In the genomic region with DNA sequence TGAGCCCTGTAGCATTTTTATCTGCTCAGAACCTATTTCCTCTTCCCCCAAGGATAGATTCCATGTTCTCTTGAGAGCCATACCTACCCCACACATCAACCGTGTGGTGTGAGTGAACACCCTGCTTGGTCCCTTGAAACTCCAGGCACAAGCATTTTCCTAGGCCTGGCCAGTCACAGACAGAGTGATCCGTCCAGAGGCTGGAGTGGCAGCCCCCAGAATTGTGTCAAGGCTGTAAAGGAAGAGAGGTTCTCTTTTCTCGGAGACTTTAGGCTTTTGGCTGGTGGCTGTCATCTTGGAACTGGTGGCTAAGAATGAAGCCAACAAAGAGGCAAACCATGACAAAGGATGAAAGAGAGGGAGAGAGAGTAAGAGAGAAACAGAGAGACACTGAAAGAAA, we compare ENCODE assay signal across 22 cellular contexts.
"Had no signal": no experiment of that assay in that cellular context is flagged by ENCODE, and none has a peak within 500 bp of the region (broad histone marks: within the 10 kb centered on the region; RNA-seq: fewer than 3 reads in every experiment).

No MANE protein-coding gene starts in this region.

- H3K27ac Mint-ChIP-seq: activated CD4-positive, alpha-beta memory T cell treated with anti-CD3 and anti-CD28 coated beads, Interleukin-2, amount 10 ng/mL, durations not matched to agents 7 days and 5 days; activated CD8-positive, alpha-beta memory T cell treated with anti-CD3 and anti-CD28 coated beads, Interleukin-2, amount 10 ng/mL, durations not matched to agents 7 days and 5 days; activated naive CD4-positive, alpha-beta T cell treated with anti-CD3 and anti-CD28 coated beads, Interleukin-2, amount 10 ng/mL, durations not matched to agents 7 days and 5 days; activated naive CD8-positive, alpha-beta T cell had no signal

- H3K36me3 Mint-ChIP-seq: activated CD8-positive, alpha-beta memory T cell treated with anti-CD3 and anti-CD28 coated beads, Interleukin-2, amount 10 ng/mL, durations not matched to agents 7 days and 5 days; activated naive CD4-positive, alpha-beta T cell treated with anti-CD3 and anti-CD28 coated beads, Interleukin-2, amount 10 ng/mL, durations not matched to agents 7 days and 5 days; activated naive CD8-positive, alpha-beta T cell had no signal

- H3K36me3 ChIP-seq: ascending aorta, breast epithelium, WERI-Rb-1 had no signal

- H2AFZ ChIP-seq: PC-9 had no signal

- H3K4me3 ChIP-seq: ascending aorta, breast epithelium, PC-9 had no signal

- H3K27me3 ChIP-seq: ascending aorta, breast epithelium had no signal

- H3K4me2 ChIP-seq: PC-9 had no signal

- H3K27ac ChIP-seq: ascending aorta, breast epithelium, PC-9, RWPE1, WERI-Rb-1 had no signal

- H3K9me3 Mint-ChIP-seq: activated CD4-positive, alpha-beta memory T cell treated with anti-CD3 and anti-CD28 coated beads, Interleukin-2, amount 10 ng/mL, durations not matched to agents 7 days and 5 days; activated naive CD4-positive, alpha-beta T cell treated with anti-CD3 and anti-CD28 coated beads, Interleukin-2, amount 10 ng/mL, durations not matched to agents 7 days and 5 days had no signal

- H3K4me1 ChIP-seq: ascending aorta, breast epithelium had no signal

- H3K4me1 Mint-ChIP-seq: activated CD4-positive, alpha-beta memory T cell treated with anti-CD3 and anti-CD28 coated beads, Interleukin-2, amount 10 ng/mL, durations not matched to agents 7 days and 5 days; activated CD8-positive, alpha-beta memory T cell treated with anti-CD3 and anti-CD28 coated beads, Interleukin-2, amount 10 ng/mL, durations not matched to agents 7 days and 5 days had no signal

- H3K9me3 ChIP-seq: ascending aorta, breast epithelium had no signal

- ATAC-seq: activated CD8-positive, alpha-beta memory T cell treated with anti-CD3 and anti-CD28 coated beads, Interleukin-2, amount 10 ng/mL, durations not matched to agents 7 days and 5 days; Right ventricle myocardium inferior had no signal

- H3K27me3 Mint-ChIP-seq: activated CD8-positive, alpha-beta memory T cell treated with anti-CD3 and anti-CD28 coated beads, Interleukin-2, amount 10 ng/mL, durations not matched to agents 7 days and 5 days; activated naive CD4-positive, alpha-beta T cell treated with anti-CD3 and anti-CD28 coated beads, Interleukin-2, amount 10 ng/mL, durations not matched to agents 7 days and 5 days; activated naive CD8-positive, alpha-beta T cell had no signal

- H3K4me3 Mint-ChIP-seq: activated CD4-positive, alpha-beta memory T cell treated with anti-CD3 and anti-CD28 coated beads, Interleukin-2, amount 10 ng/mL, durations not matched to agents 7 days and 5 days; activated CD8-positive, alpha-beta memory T cell treated with anti-CD3 and anti-CD28 coated beads, Interleukin-2, amount 10 ng/mL, durations not matched to agents 7 days and 5 days; activated naive CD4-positive, alpha-beta T cell treated with anti-CD3 and anti-CD28 coated beads, Interleukin-2, amount 10 ng/mL, durations not matched to agents 7 days and 5 days; activated naive CD8-positive, alpha-beta T cell had no signal

- DNase-seq: activated CD4-positive, alpha-beta memory T cell treated with anti-CD3 and anti-CD28 coated beads, Interleukin-2, amount 10 ng/mL, durations not matched to agents 7 days and 5 days; activated CD8-positive, alpha-beta memory T cell treated with anti-CD3 and anti-CD28 coated beads, Interleukin-2, amount 10 ng/mL, durations not matched to agents 7 days and 5 days; activated naive CD4-positive, alpha-beta T cell treated with anti-CD3 and anti-CD28 coated beads, Interleukin-2, amount 10 ng/mL, durations not matched to agents 7 days and 5 days; amygdala; Karpas-422; KBM-7; NCI-H1694; NCI-H1930; NCI-H2081 treated with DMSO at 0.1 percent for 48 hours; NCI-H226; NCI-H446 treated with DMSO at 0.1 percent for 48 hours; PC-9; SIG-M5; SW 1271; T-helper 1 cell; T-helper 9 cell had no signal
